Comparison of ENCODE assay signal across 11 cellular contexts in genomic region chr15:74768099-74768770, GRCh38. TPM values are rescaled to one million over a fixed set of nuclear protein-coding genes. Genes with fewer than 3 reads are reported as not detected.
DNase-seq lines count a peak whose midpoint lies in the region; ATAC-seq and TF ChIP-seq lines count a peak whose summit lies in the region.
"Had no signal": no experiment of that assay in that cellular context is flagged by ENCODE, and none has a peak within 500 bp of the region (broad histone marks: within the 10 kb centered on the region; RNA-seq: fewer than 3 reads in every experiment).

No MANE protein-coding gene starts in this region.

- no peaks in the 10 kb centered on the region for H3K9me2 ChIP-seq in Karpas-422 (replicated peaks; ENCODE audit: insufficient read depth, low read length)

- peaks cover 17% of the 10 kb centered on the region for H3K27me3 Mint-ChIP-seq in progenitor cell of endocrine pancreas

- ATAC-seq in HG03439 (IDR thresholded peaks at IDR 0.05; ENCODE audit: unreplicated experiment) (no peak), GM18867 (IDR thresholded peaks at IDR 0.05; ENCODE audit: unreplicated experiment) (no peak)

- H3K9me3 ChIP-seq in Karpas-422 (ENCODE audit: low read length), result no peaks in the 10 kb centered on the region

- peaks cover 41% of the 10 kb centered on the region for H3K4me1 ChIP-seq in Karpas-422 (ENCODE audit: low read length)

- H3K4me3 ChIP-seq in Karpas-422 (ENCODE audit: low read length) (no peak overlapping the region), brain microvascular endothelial cell (ENCODE audit: low read depth, low read length) (no peak overlapping the region)

- no peaks in the 10 kb centered on the region for H3K36me3 Mint-ChIP-seq in progenitor cell of endocrine pancreas (ENCODE audit: insufficient read depth)

- peaks cover 2% of the 10 kb centered on the region for H3K4me1 Mint-ChIP-seq in progenitor cell of endocrine pancreas (ENCODE audit: low read depth)

- no peak overlapping the region for H3K27ac ChIP-seq in Karpas-422 (ENCODE audit: low read length)
- no peak overlapping the region for H3K27ac ChIP-seq in brain microvascular endothelial cell

- H3K27ac Mint-ChIP-seq in progenitor cell of endocrine pancreas, result peak overlapping the region; percentile 19

- H3K4me2 ChIP-seq in Karpas-422 (ENCODE audit: low read depth, low read length, poor library complexity, severe bottlenecking), result peak overlapping the region; percentile 8

- no peak overlapping the region; the same call in 1 of the 2 replicates for H3K9ac ChIP-seq in Karpas-422 (ENCODE audit: low read length)

- no peak overlapping the region for H2AFZ ChIP-seq in Karpas-422 (ENCODE audit: low read length)

- H3K27me3 ChIP-seq in Karpas-422 (ENCODE audit: low read length) (no peaks in the 10 kb centered on the region), brain microvascular endothelial cell (replicated peaks) (no peaks in the 10 kb centered on the region)

- no peak overlapping the region for H3K4me3 Mint-ChIP-seq in progenitor cell of endocrine pancreas (ENCODE audit: low read depth)

- TF ChIP-seq CTCF in brain microvascular endothelial cell (IDR thresholded peaks at IDR 0.05; ENCODE audit: low read depth, low read length, missing control alignments) (peak; percentile 13), progenitor cell of endocrine pancreas (IDR thresholded peaks at IDR 0.05; ENCODE audit: unreplicated experiment) (no peak)

- in situ Hi-C loops in brain microvascular endothelial cell (cut with HindIII; ENCODE audit: low pct_ligation_motif_present, low sequenced_read_pairs), result loop anchor here (5.0 to 25.0 kb wide), 2 partner anchors 136 to 406 kb away; partner anchors contain the start of gene CYP11A1

- no peaks in the 10 kb centered on the region; the same call in 1 of the 2 replicates for H4K20me1 ChIP-seq in Karpas-422 (ENCODE audit: insufficient read depth, low read depth, low read length)

- H3K79me2 ChIP-seq in Karpas-422 (ENCODE audit: low read length), result no peaks in the 10 kb centered on the region

- no peaks in the 10 kb centered on the region for H3K36me3 ChIP-seq in Karpas-422 (ENCODE audit: insufficient read depth, low read length)
- H3K36me3 ChIP-seq in brain microvascular endothelial cell (replicated peaks), result no peaks in the 10 kb centered on the region

- no peaks in the 10 kb centered on the region for H3K9me3 Mint-ChIP-seq in progenitor cell of endocrine pancreas (ENCODE audit: low read depth)

- DNase-seq in NCI-H1105 treated with DMSO at 0.1 percent for 48 hours (lab: John Stamatoyannopoulos, UW) (peak; percentile 11), NCI-H1105 (lab: John Stamatoyannopoulos, UW) (no peak), Karpas-422 (no peak), brain microvascular endothelial cell (no peak), progenitor cell of endocrine pancreas (ENCODE audit: low spot score, unreplicated experiment) (no peak)
- no peak for DNase-seq in stimulated activated CD4-positive, alpha-beta T cell treated with anti-CD3 and anti-CD28 coated beads, Interleukin-2, amount 100 ng/mL, for 24 hours
- DNase-seq: activated gamma-delta T cell, NCI-H2081 treated with DMSO at 0.1 percent for 48 hours had no signal

RNA-seq across cellular contexts. Expression of gene CSK, which starts 13.6 kb away (rescaled TPM):
- total RNA-seq in Karpas-422 (2014; rRNA removed; shearing (Covaris generic); ENCODE audit: low replicate concordance), result 172 and 306 TPM in 2 replicates
- total RNA-seq in progenitor cell of endocrine pancreas, result 70.9 and 72.4 TPM in 2 replicates

RNA-seq across cellular contexts. Expression of gene CYP1A2, which starts 19.6 kb away (rescaled TPM):
- not detected in 2 replicates for total RNA-seq in Karpas-422 (2014; rRNA removed; shearing (Covaris generic); ENCODE audit: low replicate concordance)
- total RNA-seq in progenitor cell of endocrine pancreas, result not detected in 2 replicates
- total RNA-seq: Daoy had no signal

RNA-seq across cellular contexts. Expression of gene CYP1A1, which starts 42.9 kb away (rescaled TPM):
- total RNA-seq in Karpas-422 (2014; rRNA removed; shearing (Covaris generic); ENCODE audit: low replicate concordance), result not detected in 2 replicates
- total RNA-seq in progenitor cell of endocrine pancreas, result 1.5 and 2.8 TPM in 2 replicates

RNA-seq across cellular contexts. Expression of gene LMAN1L, which starts 44.4 kb away (rescaled TPM):
- total RNA-seq in Karpas-422 (2014; rRNA removed; shearing (Covaris generic); ENCODE audit: low replicate concordance), result 3.3 and 4.3 TPM in 2 replicates
- not detected in 2 replicates for total RNA-seq in progenitor cell of endocrine pancreas
- total RNA-seq: Daoy had no signal

RNA-seq across cellular contexts. Expression of gene CPLX3, which starts 58.2 kb away (rescaled TPM):
- 5.2 and 7.3 TPM in 2 replicates for total RNA-seq in Karpas-422 (2014; rRNA removed; shearing (Covaris generic); ENCODE audit: low replicate concordance)
- total RNA-seq in progenitor cell of endocrine pancreas, result not detected in 2 replicates
- total RNA-seq: Daoy had no signal
